ENCODE assay signal across 17 cellular contexts in the genomic region with DNA sequence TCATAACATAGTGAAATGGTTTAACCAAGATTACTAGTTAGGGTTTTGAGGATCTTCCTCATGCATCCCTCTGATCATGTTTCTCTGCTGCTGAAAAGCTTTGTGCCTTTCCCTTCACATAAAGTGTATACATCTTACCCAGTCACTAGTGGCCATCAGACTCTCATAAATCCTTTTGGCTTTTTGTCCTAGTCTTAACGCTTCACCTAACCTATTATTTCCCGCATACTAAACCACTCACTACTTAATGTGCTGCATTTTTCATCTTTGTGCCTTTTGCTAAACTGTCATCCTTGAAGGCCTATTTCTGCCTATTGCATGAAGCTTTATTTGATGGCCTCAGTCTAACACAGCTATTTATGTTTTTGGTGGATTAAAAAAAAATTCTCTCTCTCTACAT.
"Had no signal": no experiment of that assay in that cellular context is flagged by ENCODE, and none has a peak within 500 bp of the region (broad histone marks: within the 10 kb centered on the region; RNA-seq: fewer than 3 reads in every experiment).

No MANE protein-coding gene starts in this region.

- H3K4me1 ChIP-seq: sigmoid colon had no signal

- H3K27ac ChIP-seq: brain microvascular endothelial cell, sigmoid colon had no signal

- ATAC-seq: activated naive CD4-positive, alpha-beta T cell treated with anti-CD3 and anti-CD28 coated beads, Interleukin-2, amount 50 U/mL, for 72 hours; activated T-cell treated with anti-CD3 and anti-CD28 coated beads, Interleukin-2, amount 50 U/mL, for 4 hours; esophagus mucosa; left cardiac atrium; mucosa of descending colon; naive thymus-derived CD8-positive, alpha-beta T cell had no signal

- H3K36me3 ChIP-seq: brain microvascular endothelial cell, sigmoid colon had no signal

- H3K9me3 ChIP-seq: mucosa of descending colon, sigmoid colon had no signal

- DNase-seq: activated CD4-positive, alpha-beta memory T cell treated with anti-CD3 and anti-CD28 coated beads for 36 hours; activated CD4-positive, alpha-beta T cell treated with anti-CD3 and anti-CD28 coated beads for 1 hour; activated effector memory CD4-positive, alpha-beta T cell treated with anti-CD3 and anti-CD28 coated beads, Interleukin-2, amount 50 U/mL, for 16 hours; activated T-cell treated with anti-CD3 and anti-CD28 coated beads, Interleukin-2, amount 50 U/mL, for 4 hours; amniotic stem cell; brain microvascular endothelial cell; cerebellar nuclear complex; glutamatergic neuron; left cardiac atrium; mucosa of descending colon; naive thymus-derived CD8-positive, alpha-beta T cell; sigmoid colon; stimulated activated naive CD4-positive, alpha-beta T cell; substantia nigra; trophoblast cell had no signal

- H3K4me3 ChIP-seq: mucosa of descending colon, sigmoid colon had no signal

- H3K27me3 ChIP-seq: brain microvascular endothelial cell, sigmoid colon had no signal
